15 cellular contexts compared by ENCODE assay signal in genomic region chr14:38211258-38211735, GRCh38. TPM values are rescaled to one million over a fixed set of nuclear protein-coding genes. Genes with fewer than 3 reads are reported as not detected.
DNase-seq lines count a peak whose midpoint lies in the region; ATAC-seq, FAIRE-seq and TF ChIP-seq lines count a peak whose summit lies in the region.
"Had no signal": no experiment of that assay in that cellular context is flagged by ENCODE, and none has a peak within 500 bp of the region (broad histone marks: within the 10 kb centered on the region; RNA-seq: fewer than 3 reads in every experiment).

No MANE protein-coding gene starts in this region.

- no peak overlapping the region for H3K4me3 Mint-ChIP-seq in astrocyte (ENCODE audit: unreplicated experiment)
- H3K4me3 Mint-ChIP-seq in osteocyte (ENCODE audit: unreplicated experiment): no peak overlapping the region
- H3K4me3 Mint-ChIP-seq: memory B cell had no signal

- H3K9ac ChIP-seq in astrocyte (ENCODE audit: low read length): no peak overlapping the region

- intact Hi-C loops in sciatic nerve (cut with DNase I): no loop called here

- peaks cover 6% of the 10 kb centered on the region for H3K9me3 ChIP-seq in astrocyte (ENCODE audit: insufficient read depth, low read depth, low read length)
- H3K9me3 ChIP-seq in iPS DF 6.9 (ENCODE audit: control insufficient read depth, insufficient read depth, low read length): no peaks in the 10 kb centered on the region

- no peaks in the 10 kb centered on the region for H3K79me2 ChIP-seq in astrocyte (ENCODE audit: insufficient read depth, low read length)

- no peaks in the 10 kb centered on the region for H4K20me1 ChIP-seq in astrocyte (ENCODE audit: insufficient read depth, low read length)

- H3K4me1 Mint-ChIP-seq in astrocyte (ENCODE audit: low read depth, unreplicated experiment) (peaks cover 3% of the 10 kb centered on the region), osteocyte (ENCODE audit: unreplicated experiment) (no peaks in the 10 kb centered on the region)
- H3K4me1 Mint-ChIP-seq: memory B cell had no signal

- H3K27me3 ChIP-seq in astrocyte (ENCODE audit: insufficient read depth, low read length): peaks cover 47% of the 10 kb centered on the region
- peaks cover 59% of the 10 kb centered on the region for H3K27me3 ChIP-seq in iPS DF 6.9 (ENCODE audit: control insufficient read depth, insufficient read depth, low read length)

- no peak overlapping the region for H2AFZ ChIP-seq in astrocyte (ENCODE audit: low read depth, low read length)

- no peak for FAIRE-seq in astrocyte (lab: Jason Lieb, UNC)
- FAIRE-seq: endometrium, TTC549 had no signal

- DNase-seq in ELR (ENCODE audit: low read depth) (peak; percentile 45), astrocyte (ENCODE audit: low read depth) (no peak), iPS DF 6.9 (ENCODE audit: low read depth, low spot score) (no peak), sciatic nerve (ENCODE audit: low spot score) (no peak), COLO829 (ENCODE audit: low spot score) (no peak), osteocyte (ENCODE audit: extremely low spot score, unreplicated experiment) (no peak), NCI-H2107 treated with DMSO at 0.1 percent for 48 hours (lab: John Stamatoyannopoulos, UW; ENCODE audit: unreplicated experiment) (no peak)
- DNase-seq: activated effector memory CD4-positive, alpha-beta T cell treated with anti-CD3 and anti-CD28 coated beads, Interleukin-2, amount 50 U/mL, for 16 hours; NCI-H1105 treated with DMSO at 0.1 percent for 48 hours had no signal

- H3K4me3 ChIP-seq in astrocyte (ENCODE audit: insufficient read depth, low read depth, low read length): peak overlapping the region; percentile 53
- peak overlapping the region; percentile 6; the same call in 1 of the 2 replicates for H3K4me3 ChIP-seq in iPS DF 6.9 (ENCODE audit: low read length)

- H3K4me2 ChIP-seq in astrocyte (ENCODE audit: low read length): peak overlapping the region; percentile 89

- H3K9me3 Mint-ChIP-seq in astrocyte (ENCODE audit: unreplicated experiment) (peaks cover 15% of the 10 kb centered on the region), osteocyte (ENCODE audit: unreplicated experiment) (no peaks in the 10 kb centered on the region)
- H3K9me3 Mint-ChIP-seq: memory B cell had no signal

- TF ChIP-seq CTCF in astrocyte (IDR thresholded peaks at IDR 0.05; ENCODE audit: insufficient read depth, low read depth, low read length) (no peak), osteocyte (IDR thresholded peaks at IDR 0.05) (no peak)

- H3K36me3 Mint-ChIP-seq in astrocyte (ENCODE audit: low read depth, unreplicated experiment) (peaks cover 3% of the 10 kb centered on the region), osteocyte (ENCODE audit: unreplicated experiment) (no peaks in the 10 kb centered on the region)
- H3K36me3 Mint-ChIP-seq: memory B cell had no signal

- WGBS in iPS DF 6.9 (ENCODE audit: insufficient coverage, insufficient read length): no CpG with 5 or more reads among the region's 34 CpGs

- no peaks in the 10 kb centered on the region for H3K36me3 ChIP-seq in astrocyte (ENCODE audit: insufficient read depth, low read length)
- H3K36me3 ChIP-seq in iPS DF 6.9 (ENCODE audit: control insufficient read depth, insufficient read depth, low read length): no peaks in the 10 kb centered on the region

- H3K4me1 ChIP-seq in astrocyte (ENCODE audit: insufficient read depth, low read length) (peaks cover 15% of the 10 kb centered on the region), iPS DF 6.9 (ENCODE audit: control insufficient read depth, insufficient read depth, low read length) (peaks cover 11% of the 10 kb centered on the region; the same call in 1 of the 2 replicates)

- peak; percentile 43 for ATAC-seq in sciatic nerve
- no peak for ATAC-seq in GM21529 (IDR thresholded peaks at IDR 0.05; ENCODE audit: unreplicated experiment)

- no peak overlapping the region for H3K27ac Mint-ChIP-seq in astrocyte (ENCODE audit: unreplicated experiment)
- no peak overlapping the region for H3K27ac Mint-ChIP-seq in osteocyte (ENCODE audit: unreplicated experiment)
- H3K27ac Mint-ChIP-seq: memory B cell had no signal

- H3K27me3 Mint-ChIP-seq in astrocyte (ENCODE audit: low read depth, unreplicated experiment) (peaks cover 69% of the 10 kb centered on the region), osteocyte (ENCODE audit: unreplicated experiment) (peaks cover 53% of the 10 kb centered on the region)

- H3K27ac ChIP-seq in astrocyte (ENCODE audit: low read depth, low read length): no peak overlapping the region
- no peak overlapping the region for H3K27ac ChIP-seq in iPS DF 6.9 (ENCODE audit: low read length)

RNA-seq across cellular contexts. Expression of gene SSTR1, which starts 3.6 kb away (rescaled TPM):
- total RNA-seq in astrocyte (not detected in 2 replicates), sciatic nerve (4.1 TPM), osteocyte (not detected in 2 replicates)
- total RNA-seq: H4, OCI-LY7 had no signal

RNA-seq across cellular contexts. Expression of gene CLEC14A, which starts 44.6 kb away (rescaled TPM):
- not detected in 2 replicates for total RNA-seq in astrocyte
- total RNA-seq in sciatic nerve: 47.3 TPM
- not detected in 2 replicates for total RNA-seq in osteocyte
- total RNA-seq: H4, OCI-LY7 had no signal

Comparison
In these comparisons a context has a peak if more than half of its experiments do, and no peak if none do; other contexts are left out.
1. RNA of gene CLEC14A, which starts 44.6 kb away (total RNA-seq): 47.3 TPM in sciatic nerve (single experiment); not detected in astrocyte and not detected in osteocyte; every median in the first group is over 10 times any median in the second.